In genomic region chr2:15619510-15619909, GRCh38 we compare ENCODE assay signal across 24 cellular contexts. TPM values are rescaled to one million over a fixed set of nuclear protein-coding genes. Genes with fewer than 3 reads are reported as not detected.
DNase-seq lines count a peak whose midpoint lies in the region; ATAC-seq and TF ChIP-seq lines count a peak whose summit lies in the region.
"Had no signal": no experiment of that assay in that cellular context is flagged by ENCODE, and none has a peak within 500 bp of the region (broad histone marks: within the 10 kb centered on the region; RNA-seq: fewer than 3 reads in every experiment).

No MANE protein-coding gene starts in this region.

- no peak overlapping the region for H2AK5ac ChIP-seq in trophoblast cell (ENCODE audit: low read length)

- no peaks in the 10 kb centered on the region for H3K4me1 Mint-ChIP-seq in nephron progenitor cell
- H3K4me1 Mint-ChIP-seq: B cell had no signal

- DNase-seq in SK-N-DZ (ENCODE audit: low spot score) (peak; percentile 91), nephron progenitor cell (no peak), trophoblast cell (no peak), NCI-H524 (lab: John Stamatoyannopoulos, UW) (no peak), DMS 273 (lab: John Stamatoyannopoulos, UW; ENCODE audit: unreplicated experiment) (no peak)
- DNase-seq: AML-193; Caco-2; Calu3; CD4-positive, alpha-beta T cell; CD8-positive, alpha-beta T cell; DMS 273 treated with DMSO at 0.1 percent for 48 hours; DMS153; DMS53; DMS79; DND-41; EL; GDM1 had no signal

- H3K4me1 ChIP-seq in trophoblast cell (ENCODE audit: control insufficient read depth in 1 of 2, insufficient read depth in 2 of 2, low read length in 2 of 2): no peaks in the 10 kb centered on the region
- H3K4me1 ChIP-seq: A549; BLaER1 treated with 17β-estradiol and CSF1 and Interleukin-3, amounts not matched to agents 10 nM and 100 nM; Caco-2 had no signal

- H3K27ac ChIP-seq in trophoblast cell (ENCODE audit: low read depth, low read length): no peak overlapping the region
- H3K27ac ChIP-seq: 22Rv1; A549; BLaER1 treated with 17β-estradiol and CSF1 and Interleukin-3, amounts not matched to agents 10 nM and 100 nM; C4-2B had no signal

- no peak overlapping the region for H2BK12ac ChIP-seq in trophoblast cell (ENCODE audit: low read length)

- no peak overlapping the region for H3K23ac ChIP-seq in trophoblast cell (ENCODE audit: low read length)

- no peak overlapping the region for H2BK120ac ChIP-seq in trophoblast cell (ENCODE audit: insufficient read depth, low read length, poor library complexity)

- no peak overlapping the region for H4K8ac ChIP-seq in trophoblast cell (ENCODE audit: low read depth, low read length)

- H3K79me2 ChIP-seq in trophoblast cell (ENCODE audit: control insufficient read depth, insufficient read depth, low read length, poor library complexity): no peaks in the 10 kb centered on the region

- WGBS in trophoblast cell (ENCODE audit: extremely low coverage, insufficient coverage, insufficient read length): no CpG with 5 or more reads among the region's 5 CpGs

- H3K4me3 ChIP-seq in trophoblast cell (ENCODE audit: low read depth, low read length): no peak overlapping the region
- H3K4me3 ChIP-seq: A549; BLaER1 treated with 17β-estradiol and CSF1 and Interleukin-3, amounts not matched to agents 10 nM and 100 nM; GM12878 had no signal

- no peak overlapping the region for H4K12ac ChIP-seq in trophoblast cell (ENCODE audit: low read depth, low read length)

- H3K27me3 Mint-ChIP-seq in nephron progenitor cell (ENCODE audit: low read depth, poor library complexity): no peaks in the 10 kb centered on the region
- H3K27me3 Mint-ChIP-seq: B cell; CD4-positive, alpha-beta T cell had no signal

- H3K36me3 Mint-ChIP-seq in nephron progenitor cell (ENCODE audit: low read depth): peaks cover 75% of the 10 kb centered on the region

- no peak for ATAC-seq in HG02840 (IDR thresholded peaks at IDR 0.05; ENCODE audit: low FRiP score, unreplicated experiment)
- ATAC-seq: CD8-positive, alpha-beta T cell; GM12878 had no signal

- H3K79me1 ChIP-seq in trophoblast cell (ENCODE audit: low read length): no peaks in the 10 kb centered on the region

- H3K9ac ChIP-seq in trophoblast cell (ENCODE audit: low read length): no peak overlapping the region
- H3K9ac ChIP-seq: BLaER1 treated with 17β-estradiol and CSF1 and Interleukin-3, amounts not matched to agents 10 nM and 100 nM had no signal

- H3K36me3 ChIP-seq in trophoblast cell (ENCODE audit: control insufficient read depth in 1 of 2, insufficient read depth in 2 of 2, low read length in 2 of 2): peaks cover 23 to 31% of the 10 kb centered on the region in 2 experiments

- H3K9me3 ChIP-seq in trophoblast cell (ENCODE audit: insufficient read depth, low read depth, low read length): no peaks in the 10 kb centered on the region
- H3K9me3 ChIP-seq: A549, Caco-2 had no signal

- no peaks in the 10 kb centered on the region for H3K27me3 ChIP-seq in trophoblast cell (ENCODE audit: insufficient read depth, low read length)
- H3K27me3 ChIP-seq: BLaER1 treated with 17β-estradiol and CSF1 and Interleukin-3, amounts not matched to agents 10 nM and 100 nM had no signal

- H2AFZ ChIP-seq in trophoblast cell (ENCODE audit: insufficient read depth, low read length, poor library complexity): peak overlapping the region; percentile 23

- H3K27ac Mint-ChIP-seq in nephron progenitor cell: peak overlapping the region; percentile 64
- H3K27ac Mint-ChIP-seq: B cell; CD4-positive, alpha-beta T cell; CD8-positive, alpha-beta T cell had no signal

- no peak overlapping the region for H2BK5ac ChIP-seq in trophoblast cell (ENCODE audit: low read depth, low read length, poor library complexity)

- no peak overlapping the region for H3K4me2 ChIP-seq in trophoblast cell (ENCODE audit: low read length)
- H3K4me2 ChIP-seq: A549; BLaER1 treated with 17β-estradiol and CSF1 and Interleukin-3, amounts not matched to agents 10 nM and 100 nM had no signal

- no peak overlapping the region for H4K91ac ChIP-seq in trophoblast cell (ENCODE audit: low read depth, low read length)

- no peak overlapping the region for H3K18ac ChIP-seq in trophoblast cell (ENCODE audit: low read length)

- no peak for TF ChIP-seq CTCF in nephron progenitor cell (IDR thresholded peaks at IDR 0.05)

- no peak overlapping the region for H3K14ac ChIP-seq in trophoblast cell (ENCODE audit: low read length)

- no peak overlapping the region for H3K4ac ChIP-seq in trophoblast cell (ENCODE audit: low read depth, low read length)

- H3K4me3 Mint-ChIP-seq in nephron progenitor cell: no peak overlapping the region
- H3K4me3 Mint-ChIP-seq: B cell; CD4-positive, alpha-beta T cell; CD8-positive, alpha-beta T cell had no signal

- H3K9me3 Mint-ChIP-seq in nephron progenitor cell: peaks cover 9% of the 10 kb centered on the region
- H3K9me3 Mint-ChIP-seq: CD4-positive, alpha-beta T cell; CD8-positive, alpha-beta T cell had no signal

RNA-seq across cellular contexts. Expression of gene DDX1, which starts 27.8 kb away (rescaled TPM):
- polyA plus RNA-seq in SK-N-DZ (2014; cell fraction: cytosol; rRNA removed): 5,002 and 5,638 TPM in 2 replicates
- polyA plus RNA-seq in SK-N-DZ (2014; cell fraction: nucleus; rRNA removed): 4,616 and 5,818 TPM in 2 replicates
- 93.8 and 94.8 TPM in 2 replicates for polyA plus RNA-seq in trophoblast cell (2013)

RNA-seq across cellular contexts. Expression of gene NBAS, which starts 58.4 kb away (rescaled TPM):
- 171 and 202 TPM in 2 replicates for polyA plus RNA-seq in SK-N-DZ (2014; cell fraction: cytosol; rRNA removed)
- polyA plus RNA-seq in SK-N-DZ (2014; cell fraction: nucleus; rRNA removed): 123 and 132 TPM in 2 replicates
- 21.5 and 21.9 TPM in 2 replicates for polyA plus RNA-seq in trophoblast cell (2013)
